ENCODE assay signal across 22 cellular contexts in the genomic region with DNA sequence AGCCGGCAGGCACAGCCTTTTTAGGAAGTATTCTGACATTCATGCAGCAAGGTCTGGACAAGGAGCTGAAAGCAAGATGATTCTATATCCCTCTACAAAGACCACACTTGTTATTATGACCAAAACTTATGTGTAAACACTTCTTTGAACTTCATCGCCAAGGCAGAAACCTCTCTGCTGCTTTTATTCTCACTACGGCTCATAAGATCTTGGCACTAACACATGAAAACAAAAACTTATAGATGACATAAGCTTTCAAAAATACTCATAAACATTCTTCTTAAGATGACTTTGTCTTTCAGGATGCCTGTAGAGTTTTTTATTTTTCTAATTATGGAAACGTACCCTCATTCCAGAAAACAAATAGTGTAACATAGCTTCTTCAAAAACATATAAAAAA.
"Had no signal": no experiment of that assay in that cellular context is flagged by ENCODE, and none has a peak within 500 bp of the region (broad histone marks: within the 10 kb centered on the region; RNA-seq: fewer than 3 reads in every experiment).

No MANE protein-coding gene starts in this region.

- H3K4me1 ChIP-seq: psoas muscle, right atrium auricular region had no signal

- H3K4me3 Mint-ChIP-seq: activated naive CD4-positive, alpha-beta T cell treated with anti-CD3 and anti-CD28 coated beads, Interleukin-2, amount 50 U/mL, for 24 hours; brain; effector memory CD8-positive, alpha-beta T cell; memory B cell; natural killer cell treated with Interleukin-12 subunit alpha and Interleukin-12 subunit beta and Interleukin-15 and Interleukin-18, amount 100 ng/mL, for 72 hours; stimulated activated naive CD8-positive, alpha-beta T cell treated with anti-CD3 and anti-CD28 coated beads, Interleukin-15, amount 100 ng/mL, for 72 hours; T-helper 2 cell treated with Interferon-gamma antibody and Interleukin-4, amounts not matched to agents 5 μg/mL and 100 μg/mL, for 36 hours had no signal

- H3K36me3 ChIP-seq: ovary had no signal

- H3K4me3 ChIP-seq: esophagus muscularis mucosa, heart left ventricle, ovary, psoas muscle, right atrium auricular region, tibial nerve had no signal

- FAIRE-seq: keratinocyte had no signal

- H3K9me3 Mint-ChIP-seq: activated naive CD4-positive, alpha-beta T cell treated with anti-CD3 and anti-CD28 coated beads, Interleukin-2, amount 50 U/mL, for 24 hours; brain; effector memory CD8-positive, alpha-beta T cell; memory B cell; natural killer cell treated with Interleukin-12 subunit alpha and Interleukin-12 subunit beta and Interleukin-15 and Interleukin-18, amount 100 ng/mL, for 72 hours; stimulated activated naive CD8-positive, alpha-beta T cell treated with anti-CD3 and anti-CD28 coated beads, Interleukin-15, amount 100 ng/mL, for 72 hours; T-helper 2 cell treated with Interferon-gamma antibody and Interleukin-4, amounts not matched to agents 5 μg/mL and 100 μg/mL, for 36 hours had no signal

- ATAC-seq: effector memory CD8-positive, alpha-beta T cell; heart left ventricle; left colon; natural killer cell treated with Interleukin-12 subunit alpha and Interleukin-12 subunit beta and Interleukin-15 and Interleukin-18, amount 100 ng/mL, for 72 hours; psoas muscle; stimulated activated naive CD8-positive, alpha-beta T cell treated with anti-CD3 and anti-CD28 coated beads, Interleukin-15, amount 100 ng/mL, for 72 hours had no signal

- H3K27me3 Mint-ChIP-seq: activated naive CD4-positive, alpha-beta T cell treated with anti-CD3 and anti-CD28 coated beads, Interleukin-2, amount 50 U/mL, for 24 hours; effector memory CD8-positive, alpha-beta T cell; memory B cell; natural killer cell treated with Interleukin-12 subunit alpha and Interleukin-12 subunit beta and Interleukin-15 and Interleukin-18, amount 100 ng/mL, for 72 hours; stimulated activated naive CD8-positive, alpha-beta T cell treated with anti-CD3 and anti-CD28 coated beads, Interleukin-15, amount 100 ng/mL, for 72 hours had no signal

- DNase-seq: activated CD4-positive, alpha-beta T cell treated with anti-CD3 and anti-CD28 coated beads for 1 hour; activated CD4-positive, alpha-beta T cell treated with anti-CD3 and anti-CD28 coated beads, Interleukin-2, amount 50 U/mL, for 1 hour; activated gamma-delta T cell treated with Interleukin-2 at 50 U/mL for 16 hours; activated T-cell treated with anti-CD3 and anti-CD28 coated beads, Interleukin-2, amount 50 U/mL, for 1 hour; aorta; caudate nucleus; effector memory CD8-positive, alpha-beta T cell; heart left ventricle; left colon; ovary; psoas muscle; stimulated activated CD4-positive, alpha-beta T cell treated with anti-CD3 and anti-CD28 coated beads, Interleukin-12 subunit alpha, Interleukin-12 subunit beta, amount 100 ng/mL, for 4 hours; stimulated activated naive CD8-positive, alpha-beta T cell treated with anti-CD3 and anti-CD28 coated beads, Interleukin-15, amount 100 ng/mL, for 72 hours had no signal

- H3K4me1 Mint-ChIP-seq: activated naive CD4-positive, alpha-beta T cell treated with anti-CD3 and anti-CD28 coated beads, Interleukin-2, amount 50 U/mL, for 24 hours had no signal

- H3K27ac ChIP-seq: esophagus muscularis mucosa, heart left ventricle, ovary, psoas muscle, right atrium auricular region, tibial nerve had no signal

- H3K27me3 ChIP-seq: esophagus muscularis mucosa, heart left ventricle, ovary, right atrium auricular region, tibial nerve had no signal

- H3K27ac Mint-ChIP-seq: activated naive CD4-positive, alpha-beta T cell treated with anti-CD3 and anti-CD28 coated beads, Interleukin-2, amount 50 U/mL, for 24 hours; effector memory CD8-positive, alpha-beta T cell; memory B cell; natural killer cell treated with Interleukin-12 subunit alpha and Interleukin-12 subunit beta and Interleukin-15 and Interleukin-18, amount 100 ng/mL, for 72 hours; T-helper 2 cell treated with Interferon-gamma antibody and Interleukin-4, amounts not matched to agents 5 μg/mL and 100 μg/mL, for 36 hours had no signal

- H3K9me3 ChIP-seq: esophagus muscularis mucosa, heart left ventricle, ovary, psoas muscle, right atrium auricular region, tibial nerve had no signal

- H3K36me3 Mint-ChIP-seq: natural killer cell treated with Interleukin-12 subunit alpha and Interleukin-12 subunit beta and Interleukin-15 and Interleukin-18, amount 100 ng/mL, for 72 hours had no signal
